In the genomic region with DNA sequence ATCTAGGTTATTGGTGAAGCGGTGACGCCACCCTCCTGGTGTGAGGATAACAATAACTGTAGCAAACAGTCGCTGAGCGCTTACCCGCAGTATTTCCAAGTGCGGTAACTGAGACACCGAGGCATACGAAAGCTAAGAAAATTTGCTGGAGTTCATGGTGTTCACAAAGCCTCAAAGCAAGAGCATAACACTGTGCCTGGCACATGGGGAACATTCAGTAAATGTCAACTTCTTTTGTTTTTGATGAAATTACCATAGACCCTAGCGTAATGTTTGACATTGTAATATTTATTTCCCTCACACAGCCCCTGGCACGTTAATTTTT, we compare ENCODE assay signal across 2 cellular contexts.
TF ChIP-seq lines count a peak whose summit lies in the region.

No MANE protein-coding gene starts in this region.

TF ChIP-seq in H1, 55 proteins besides CTCF, POLR2A, EP300 and RAD21:
- TF ChIP-seq SRF (IDR thresholded peaks at IDR 0.05; ENCODE audit: low read depth, low read length) (no peak), KDM5A (IDR thresholded peaks at IDR 0.05; ENCODE audit: low read length) (peak; percentile 62; the same call in 1 of the 2 replicates)
- TF ChIP-seq, protein P1, sequence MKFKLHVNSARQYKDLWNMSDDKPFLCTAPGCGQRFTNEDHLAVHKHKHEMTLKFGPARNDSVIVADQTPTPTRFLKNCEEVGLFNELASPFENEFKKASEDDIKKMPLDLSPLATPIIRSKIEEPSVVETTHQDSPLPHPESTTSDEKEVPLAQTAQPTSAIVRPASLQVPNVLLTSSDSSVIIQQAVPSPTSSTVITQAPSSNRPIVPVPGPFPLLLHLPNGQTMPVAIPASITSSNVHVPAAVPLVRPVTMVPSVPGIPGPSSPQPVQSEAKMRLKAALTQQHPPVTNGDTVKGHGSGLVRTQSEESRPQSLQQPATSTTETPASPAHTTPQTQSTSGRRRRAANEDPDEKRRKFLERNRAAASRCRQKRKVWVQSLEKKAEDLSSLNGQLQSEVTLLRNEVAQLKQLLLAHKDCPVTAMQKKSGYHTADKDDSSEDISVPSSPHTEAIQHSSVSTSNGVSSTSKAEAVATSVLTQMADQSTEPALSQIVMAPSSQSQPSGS (IDR thresholded peaks at IDR 0.05; ENCODE audit: low read length), result no peak

TF ChIP-seq in neural cell, 6 proteins besides CTCF, POLR2A, EP300 and RAD21 (continued from another document):
- TF ChIP-seq SMC3 (conservative IDR thresholded peaks at IDR 0.05; ENCODE audit: poor library complexity), result peak; percentile 4
- TF ChIP-seq, protein P2, sequence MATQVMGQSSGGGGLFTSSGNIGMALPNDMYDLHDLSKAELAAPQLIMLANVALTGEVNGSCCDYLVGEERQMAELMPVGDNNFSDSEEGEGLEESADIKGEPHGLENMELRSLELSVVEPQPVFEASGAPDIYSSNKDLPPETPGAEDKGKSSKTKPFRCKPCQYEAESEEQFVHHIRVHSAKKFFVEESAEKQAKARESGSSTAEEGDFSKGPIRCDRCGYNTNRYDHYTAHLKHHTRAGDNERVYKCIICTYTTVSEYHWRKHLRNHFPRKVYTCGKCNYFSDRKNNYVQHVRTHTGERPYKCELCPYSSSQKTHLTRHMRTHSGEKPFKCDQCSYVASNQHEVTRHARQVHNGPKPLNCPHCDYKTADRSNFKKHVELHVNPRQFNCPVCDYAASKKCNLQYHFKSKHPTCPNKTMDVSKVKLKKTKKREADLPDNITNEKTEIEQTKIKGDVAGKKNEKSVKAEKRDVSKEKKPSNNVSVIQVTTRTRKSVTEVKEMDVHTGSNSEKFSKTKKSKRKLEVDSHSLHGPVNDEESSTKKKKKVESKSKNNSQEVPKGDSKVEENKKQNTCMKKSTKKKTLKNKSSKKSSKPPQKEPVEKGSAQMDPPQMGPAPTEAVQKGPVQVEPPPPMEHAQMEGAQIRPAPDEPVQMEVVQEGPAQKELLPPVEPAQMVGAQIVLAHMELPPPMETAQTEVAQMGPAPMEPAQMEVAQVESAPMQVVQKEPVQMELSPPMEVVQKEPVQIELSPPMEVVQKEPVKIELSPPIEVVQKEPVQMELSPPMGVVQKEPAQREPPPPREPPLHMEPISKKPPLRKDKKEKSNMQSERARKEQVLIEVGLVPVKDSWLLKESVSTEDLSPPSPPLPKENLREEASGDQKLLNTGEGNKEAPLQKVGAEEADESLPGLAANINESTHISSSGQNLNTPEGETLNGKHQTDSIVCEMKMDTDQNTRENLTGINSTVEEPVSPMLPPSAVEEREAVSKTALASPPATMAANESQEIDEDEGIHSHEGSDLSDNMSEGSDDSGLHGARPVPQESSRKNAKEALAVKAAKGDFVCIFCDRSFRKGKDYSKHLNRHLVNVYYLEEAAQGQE (IDR thresholded peaks at IDR 0.05; ENCODE audit: borderline replicate concordance), result no peak
- no peak for TF ChIP-seq MXI1 (conservative IDR thresholded peaks at IDR 0.05; ENCODE audit: poor library complexity, severe bottlenecking)
